ENCODE assay signal across 7 cellular contexts in genomic region chr17:79797492-79798295, GRCh38. TPM values are rescaled to one million over a fixed set of nuclear protein-coding genes. Genes with fewer than 3 reads are reported as not detected.
A peak's percentile ranks its signal among the peaks of the same experiment; 100 is the strongest.
DNase-seq lines count a peak whose midpoint lies in the region; ATAC-seq and TF ChIP-seq lines count a peak whose summit lies in the region.

No MANE protein-coding gene starts in this region.

- H3K4me2 ChIP-seq in SK-N-SH: peak overlapping the region; percentile 81

- H3K9me2 ChIP-seq in SK-N-SH: no peaks in the 10 kb centered on the region

- H2AFZ ChIP-seq in SK-N-SH (ENCODE audit: low read depth): peak overlapping the region; percentile 75; the same call in 1 of the 2 replicates

- CTCF ChIA-PET in SK-N-SH (lab: Yijun Ruan, JAX): interaction anchor here (0.6 to 9.7 kb wide), 12 partner anchors 9 to 194 kb away, joined by 3 to 146 read pairs (median 8); partner anchors contain the start of gene CBX4

- WGBS in SK-N-SH (ENCODE audit: low lambda C conversion rate): 56% methylated on average over 46 of the region's 89 CpGs

- no peaks in the 10 kb centered on the region for H3K9me3 ChIP-seq in SK-N-SH

- TF ChIP-seq RAD21 in SK-N-SH (IDR thresholded peaks at IDR 0.05; ENCODE audit: low read length): no peak

- ATAC-seq in GM18868 (IDR thresholded peaks at IDR 0.05; ENCODE audit: unreplicated experiment) (peak; percentile 7), HG03045 (IDR thresholded peaks at IDR 0.05; ENCODE audit: unreplicated experiment) (peak; percentile 11)

- POLR2A ChIA-PET in SK-N-SH (lab: Yijun Ruan, JAX): interaction anchor here (0.5 to 3.3 kb wide), 10 partner anchors 11 to 1509 kb away, joined by 3 to 50 read pairs (median 8); partner anchors contain the start of genes CBX2, CBX4 and GAA

- H3K4me1 ChIP-seq in SK-N-SH (ENCODE audit: control insufficient read depth in 1 of 2, insufficient read depth in 2 of 2, low read depth in 1 of 2, low read length in 1 of 2): peaks cover 23 to 43% of the 10 kb centered on the region in 2 experiments; a peak in 3 of 4 replicates

- peaks cover 0 to 24% of the 10 kb centered on the region in 2 experiments for H3K36me3 ChIP-seq in SK-N-SH (replicated peaks in 1 of 2; ENCODE audit: control insufficient read depth in 1 of 2, insufficient read depth in 2 of 2, low read length in 1 of 2)

- H3K27ac ChIP-seq in SK-N-SH (ENCODE audit: low read depth in 2 of 2, low read length in 1 of 2): peak overlapping the region in 1 of 2 experiments; percentile 81; a peak in 2 of 4 replicates

- peaks cover 18% of the 10 kb centered on the region for H3K79me2 ChIP-seq in SK-N-SH (ENCODE audit: insufficient read depth)

- H3F3A ChIP-seq in SK-N-SH (replicated peaks; ENCODE audit: insufficient read depth): peaks cover 4% of the 10 kb centered on the region

- TF ChIP-seq EP300 in SK-N-SH (IDR thresholded peaks at IDR 0.05; ENCODE audit: borderline replicate concordance in 1 of 2, low read depth in 1 of 2, low read length in 1 of 2): no peak

- H4K20me1 ChIP-seq in SK-N-SH (ENCODE audit: insufficient read depth): peaks cover 11% of the 10 kb centered on the region; the same call in 1 of the 2 replicates

- DNase-seq in SK-N-SH (peak; percentile 96), fibroblast of the aortic adventitia (ENCODE audit: low read depth) (no peak), skeletal muscle cell (ENCODE audit: low read depth) (no peak), NK-92 (lab: John Stamatoyannopoulos, UW; ENCODE audit: unreplicated experiment) (no peak), cortex of kidney (lab: John Stamatoyannopoulos, UW) (no peak)

- peak overlapping the region; percentile 21; the same call in 1 of the 2 replicates for H3K9ac ChIP-seq in SK-N-SH

- H3K4me3 ChIP-seq in SK-N-SH (ENCODE audit: low read depth in 2 of 2, low read length in 1 of 2): peak overlapping the region; percentile 44 to 54
- peak overlapping the region; percentile 67 for H3K4me3 ChIP-seq in fibroblast of the aortic adventitia (ENCODE audit: low read depth, low read length)
- peak overlapping the region; percentile 52 for H3K4me3 ChIP-seq in skeletal muscle cell (ENCODE audit: low read depth, low read length)

- 0 out of 2 replicates have a peak, but pooled peaks cover 4% of the 10 kb centered on the region for H3K27me3 ChIP-seq in SK-N-SH (ENCODE audit: insufficient read depth)

- no peak for TF ChIP-seq CTCF in SK-N-SH (IDR thresholded peaks at IDR 0.05)
- TF ChIP-seq CTCF in fibroblast of the aortic adventitia (IDR thresholded peaks at IDR 0.05; ENCODE audit: insufficient read depth, low read length): no peak

TF ChIP-seq in SK-N-SH, 30 proteins besides CTCF, POLR2A, EP300 and RAD21:
- TF ChIP-seq NFIC (IDR thresholded peaks at IDR 0.05; ENCODE audit: borderline replicate concordance): no peak
- TF ChIP-seq FOSL2 (IDR thresholded peaks at IDR 0.05; ENCODE audit: borderline replicate concordance, low read depth): no peak
- TF ChIP-seq GABPA (IDR thresholded peaks at IDR 0.05; ENCODE audit: low read depth): no peak
- no peak for TF ChIP-seq PBX3 (IDR thresholded peaks at IDR 0.05)
- TF ChIP-seq SIN3A (IDR thresholded peaks at IDR 0.05; ENCODE audit: borderline replicate concordance, low read depth, low read length): no peak

RNA-seq across cellular contexts. Expression of gene CBX8, which starts 0.8 kb away (rescaled TPM):
- polyA plus RNA-seq in SK-N-SH (2012; rRNA removed): 2.1 and 2.9 TPM in 2 replicates
- polyA plus RNA-seq in SK-N-SH (2012; cell fraction: cytosol; rRNA removed): 2.0 and 2.8 TPM in 2 replicates
- polyA plus RNA-seq in SK-N-SH (2012; cell fraction: nucleus; rRNA removed): 6.1 and 6.5 TPM in 2 replicates
- 1.5 and 1.7 TPM in 2 replicates for total RNA-seq in fibroblast of the aortic adventitia (ENCODE audit: low replicate concordance)

RNA-seq across cellular contexts. Expression of gene CBX2, which starts 19.7 kb away (rescaled TPM):
- 19.7 and 22.4 TPM in 2 replicates for polyA plus RNA-seq in SK-N-SH (2012; rRNA removed)
- 9.7 and 13.6 TPM in 2 replicates for polyA plus RNA-seq in SK-N-SH (2012; cell fraction: cytosol; rRNA removed)
- 42.0 and 52.6 TPM in 2 replicates for polyA plus RNA-seq in SK-N-SH (2012; cell fraction: nucleus; rRNA removed)
- 0.57 and 0.63 TPM in 2 replicates for total RNA-seq in fibroblast of the aortic adventitia (ENCODE audit: low replicate concordance)

RNA-seq across cellular contexts. Expression of gene CBX4, which starts 41.5 kb away (rescaled TPM):
- 16.6 and 21.9 TPM in 2 replicates for polyA plus RNA-seq in SK-N-SH (2012; rRNA removed)
- polyA plus RNA-seq in SK-N-SH (2012; cell fraction: cytosol; rRNA removed): 11.0 and 13.2 TPM in 2 replicates
- polyA plus RNA-seq in SK-N-SH (2012; cell fraction: nucleus; rRNA removed): 23.6 and 29.2 TPM in 2 replicates
- total RNA-seq in fibroblast of the aortic adventitia (ENCODE audit: low replicate concordance): 8.3 and 12.8 TPM in 2 replicates
